In genomic region chr17:36082062-36082461, GRCh38 we compare ENCODE assay signal across 13 cellular contexts. TPM values are rescaled to one million over a fixed set of nuclear protein-coding genes. Genes with fewer than 3 reads are reported as not detected.
DNase-seq lines count a peak whose midpoint lies in the region; ATAC-seq lines count a peak whose summit lies in the region.
"Had no signal": no experiment of that assay in that cellular context is flagged by ENCODE, and none has a peak within 500 bp of the region (broad histone marks: within the 10 kb centered on the region; RNA-seq: fewer than 3 reads in every experiment).

No MANE protein-coding gene starts in this region.

- intact Hi-C loops in activated CD4-positive, alpha-beta T cell treated with anti-CD3 and anti-CD28 coated beads, Interleukin-2, amount 10 ng/mL, durations not matched to agents 24 days and 14 days (cut with micrococcal nuclease), result loop anchor here (1.0 kb wide), 2 partner anchors 8 kb away; partner anchors contain the start of gene CCL3

- no peaks in the 10 kb centered on the region for H3K36me3 Mint-ChIP-seq in activated CD4-positive, alpha-beta T cell treated with anti-CD3 and anti-CD28 coated beads, Interleukin-2, amount 10 ng/mL, durations not matched to agents 24 days and 14 days (ENCODE audit: low read depth)
- H3K36me3 Mint-ChIP-seq in T-helper 17 cell (ENCODE audit: low read depth), result no peaks in the 10 kb centered on the region
- H3K36me3 Mint-ChIP-seq in stimulated activated effector memory CD8-positive, alpha-beta T cell treated with anti-CD3 and anti-CD28 coated beads, Interleukin-12 subunit alpha, Interleukin-12 subunit beta, amount 100 ng/mL, for 72 hours, result peaks cover 96% of the 10 kb centered on the region

- peaks cover 10% of the 10 kb centered on the region for H3K27me3 Mint-ChIP-seq in activated CD4-positive, alpha-beta T cell treated with anti-CD3 and anti-CD28 coated beads, Interleukin-2, amount 10 ng/mL, durations not matched to agents 24 days and 14 days
- peaks cover 10% of the 10 kb centered on the region for H3K27me3 Mint-ChIP-seq in T-helper 17 cell

- peak overlapping the region; percentile 86 for H3K27ac Mint-ChIP-seq in activated CD4-positive, alpha-beta T cell treated with anti-CD3 and anti-CD28 coated beads, Interleukin-2, amount 10 ng/mL, durations not matched to agents 24 days and 14 days
- H3K27ac Mint-ChIP-seq in T-helper 17 cell, result peak overlapping the region; percentile 73
- peak overlapping the region; percentile 99 for H3K27ac Mint-ChIP-seq in stimulated activated effector memory CD8-positive, alpha-beta T cell treated with anti-CD3 and anti-CD28 coated beads, Interleukin-12 subunit alpha, Interleukin-12 subunit beta, amount 100 ng/mL, for 72 hours

- DNase-seq in activated CD4-positive, alpha-beta T cell treated with anti-CD3 and anti-CD28 coated beads, Interleukin-2, amount 10 ng/mL, durations not matched to agents 24 days and 14 days, result no peak
- no peak for DNase-seq in activated CD4-positive, alpha-beta T cell treated with anti-CD3 and anti-CD28 coated beads for 1 hour
- DNase-seq in T-helper 17 cell (no peak), NCI-H2227 (lab: John Stamatoyannopoulos, UW; ENCODE audit: unreplicated experiment) (no peak), NCI-H2081 (lab: John Stamatoyannopoulos, UW) (no peak), SIG-M5 treated with dmso at 0.1 percent for 504 hours (lab: John Stamatoyannopoulos, UW; ENCODE audit: unreplicated experiment) (no peak)
- DNase-seq in stimulated activated effector memory CD8-positive, alpha-beta T cell treated with anti-CD3 and anti-CD28 coated beads, Interleukin-12 subunit alpha, Interleukin-12 subunit beta, amount 100 ng/mL, for 72 hours (ENCODE audit: low spot score in 2 of 2), result no peak
- DNase-seq: activated naive CD4-positive, alpha-beta T cell; effector CD8-positive, alpha-beta T cell; NCI-H510A had no signal

- H3K4me1 Mint-ChIP-seq in activated CD4-positive, alpha-beta T cell treated with anti-CD3 and anti-CD28 coated beads, Interleukin-2, amount 10 ng/mL, durations not matched to agents 24 days and 14 days, result peaks cover 23% of the 10 kb centered on the region
- peaks cover 4% of the 10 kb centered on the region for H3K4me1 Mint-ChIP-seq in T-helper 17 cell
- H3K4me1 Mint-ChIP-seq in stimulated activated effector memory CD8-positive, alpha-beta T cell treated with anti-CD3 and anti-CD28 coated beads, Interleukin-12 subunit alpha, Interleukin-12 subunit beta, amount 100 ng/mL, for 72 hours, result peaks cover 68% of the 10 kb centered on the region

- ATAC-seq in HG02678 (IDR thresholded peaks at IDR 0.05; ENCODE audit: unreplicated experiment) (peak; percentile 34), T-helper 17 cell (no peak)
- peak; percentile 57 for ATAC-seq in stimulated activated effector memory CD8-positive, alpha-beta T cell treated with anti-CD3 and anti-CD28 coated beads, Interleukin-12 subunit alpha, Interleukin-12 subunit beta, amount 100 ng/mL, for 72 hours

- no peaks in the 10 kb centered on the region for H3K9me3 ChIP-seq in T-helper 17 cell (ENCODE audit: control insufficient read depth, low read length, poor library complexity, severe bottlenecking)
- H3K9me3 ChIP-seq: HAP-1 had no signal

- H3K4me3 Mint-ChIP-seq in activated CD4-positive, alpha-beta T cell treated with anti-CD3 and anti-CD28 coated beads, Interleukin-2, amount 10 ng/mL, durations not matched to agents 24 days and 14 days, result peak overlapping the region; percentile 52
- no peak overlapping the region for H3K4me3 Mint-ChIP-seq in T-helper 17 cell
- H3K4me3 Mint-ChIP-seq in stimulated activated effector memory CD8-positive, alpha-beta T cell treated with anti-CD3 and anti-CD28 coated beads, Interleukin-12 subunit alpha, Interleukin-12 subunit beta, amount 100 ng/mL, for 72 hours, result peak overlapping the region; percentile 70

- H3K9me3 Mint-ChIP-seq in activated CD4-positive, alpha-beta T cell treated with anti-CD3 and anti-CD28 coated beads, Interleukin-2, amount 10 ng/mL, durations not matched to agents 24 days and 14 days, result peaks cover 4% of the 10 kb centered on the region
- peaks cover 3% of the 10 kb centered on the region for H3K9me3 Mint-ChIP-seq in stimulated activated effector memory CD8-positive, alpha-beta T cell treated with anti-CD3 and anti-CD28 coated beads, Interleukin-12 subunit alpha, Interleukin-12 subunit beta, amount 100 ng/mL, for 72 hours

RNA-seq across cellular contexts. Expression of gene CCL3, which starts 7.9 kb away (rescaled TPM):
- 403 and 414 TPM in 2 replicates for total RNA-seq in activated CD4-positive, alpha-beta T cell treated with anti-CD3 and anti-CD28 coated beads, Interleukin-2, amount 10 ng/mL, durations not matched to agents 24 days and 14 days
- 1 to 10 TPM; 5.8 to 8.8 TPM for total RNA-seq in T-helper 17 cell
- total RNA-seq: A673 had no signal

RNA-seq across cellular contexts. Expression of gene CCL18, which starts 18.0 kb away (rescaled TPM):
- not detected in 2 replicates for total RNA-seq in activated CD4-positive, alpha-beta T cell treated with anti-CD3 and anti-CD28 coated beads, Interleukin-2, amount 10 ng/mL, durations not matched to agents 24 days and 14 days
- total RNA-seq in T-helper 17 cell, result not detected
- total RNA-seq: A673 had no signal

RNA-seq across cellular contexts. Expression of gene CCL4, which starts 21.6 kb away (rescaled TPM):
- total RNA-seq in activated CD4-positive, alpha-beta T cell treated with anti-CD3 and anti-CD28 coated beads, Interleukin-2, amount 10 ng/mL, durations not matched to agents 24 days and 14 days, result 351 and 370 TPM in 2 replicates
- 1 to 10 TPM; 2.2 to 2.4 TPM for total RNA-seq in T-helper 17 cell
- total RNA-seq: A673 had no signal

Comparison
In these comparisons a context has a peak if more than half of its experiments do, and no peak if none do; other contexts are left out.
1. RNA of gene CCL3, which starts 7.9 kb away (total RNA-seq): 403 to 414 TPM in activated CD4-positive, alpha-beta T cell treated with anti-CD3 and anti-CD28 coated beads, Interleukin-2, amount 10 ng/mL, durations not matched to agents 24 days and 14 days; 5.8 to 8.8 TPM in T-helper 17 cell; every median in the first group is over 10 times any median in the second.
2. RNA of gene CCL4, which starts 21.6 kb away (total RNA-seq): 351 to 370 TPM in activated CD4-positive, alpha-beta T cell treated with anti-CD3 and anti-CD28 coated beads, Interleukin-2, amount 10 ng/mL, durations not matched to agents 24 days and 14 days; 2.2 to 2.4 TPM in T-helper 17 cell; every median in the first group is over 100 times any median in the second.
3. Peak in every context shown above with its lines, with median percentiles within 50 percentile points of each other: H3K27ac Mint-ChIP-seq.